In the genomic region with DNA sequence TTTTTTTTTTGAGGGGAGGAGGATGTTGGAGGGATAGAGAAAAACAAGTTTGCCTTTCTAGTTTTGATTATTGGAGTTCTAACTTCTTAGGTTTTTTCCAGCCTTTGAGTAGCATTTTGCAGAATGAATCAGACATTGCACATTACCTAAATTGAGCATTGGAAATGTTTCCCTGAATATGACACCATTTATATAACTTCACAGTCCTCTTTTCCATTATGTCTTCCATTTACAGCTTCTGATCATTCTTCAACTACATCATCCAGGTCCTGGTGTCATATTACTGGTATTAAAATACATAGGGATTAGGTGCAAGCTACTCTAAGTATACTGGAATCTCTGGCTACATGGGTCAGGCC, we compare ENCODE assay signal across 1 cellular context.
TF ChIP-seq lines count a peak whose summit lies in the region.

No MANE protein-coding gene starts in this region.

TF ChIP-seq in HEK293, 187 proteins besides CTCF, POLR2A, EP300 and RAD21 (continued from another document):
- TF ChIP-seq, protein P1, sequence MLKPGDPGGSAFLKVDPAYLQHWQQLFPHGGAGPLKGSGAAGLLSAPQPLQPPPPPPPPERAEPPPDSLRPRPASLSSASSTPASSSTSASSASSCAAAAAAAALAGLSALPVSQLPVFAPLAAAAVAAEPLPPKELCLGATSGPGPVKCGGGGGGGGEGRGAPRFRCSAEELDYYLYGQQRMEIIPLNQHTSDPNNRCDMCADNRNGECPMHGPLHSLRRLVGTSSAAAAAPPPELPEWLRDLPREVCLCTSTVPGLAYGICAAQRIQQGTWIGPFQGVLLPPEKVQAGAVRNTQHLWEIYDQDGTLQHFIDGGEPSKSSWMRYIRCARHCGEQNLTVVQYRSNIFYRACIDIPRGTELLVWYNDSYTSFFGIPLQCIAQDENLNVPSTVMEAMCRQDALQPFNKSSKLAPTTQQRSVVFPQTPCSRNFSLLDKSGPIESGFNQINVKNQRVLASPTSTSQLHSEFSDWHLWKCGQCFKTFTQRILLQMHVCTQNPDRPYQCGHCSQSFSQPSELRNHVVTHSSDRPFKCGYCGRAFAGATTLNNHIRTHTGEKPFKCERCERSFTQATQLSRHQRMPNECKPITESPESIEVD (tag by site-specific recombination; IDR thresholded peaks at IDR 0.05): peak; percentile 38; the same call in 1 of the 2 replicates
- TF ChIP-seq ZNF335 (tag by site-specific recombination; conservative IDR thresholded peaks at IDR 0.05) (no peak), OSR2 (tag by site-specific recombination; IDR thresholded peaks at IDR 0.05) (peak; percentile 35)
- TF ChIP-seq, protein P2, sequence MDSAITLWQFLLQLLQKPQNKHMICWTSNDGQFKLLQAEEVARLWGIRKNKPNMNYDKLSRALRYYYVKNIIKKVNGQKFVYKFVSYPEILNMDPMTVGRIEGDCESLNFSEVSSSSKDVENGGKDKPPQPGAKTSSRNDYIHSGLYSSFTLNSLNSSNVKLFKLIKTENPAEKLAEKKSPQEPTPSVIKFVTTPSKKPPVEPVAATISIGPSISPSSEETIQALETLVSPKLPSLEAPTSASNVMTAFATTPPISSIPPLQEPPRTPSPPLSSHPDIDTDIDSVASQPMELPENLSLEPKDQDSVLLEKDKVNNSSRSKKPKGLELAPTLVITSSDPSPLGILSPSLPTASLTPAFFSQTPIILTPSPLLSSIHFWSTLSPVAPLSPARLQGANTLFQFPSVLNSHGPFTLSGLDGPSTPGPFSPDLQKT (IDR thresholded peaks at IDR 0.05; ENCODE audit: borderline replicate concordance, low read depth, low read length): no peak
- TF ChIP-seq, protein P3, sequence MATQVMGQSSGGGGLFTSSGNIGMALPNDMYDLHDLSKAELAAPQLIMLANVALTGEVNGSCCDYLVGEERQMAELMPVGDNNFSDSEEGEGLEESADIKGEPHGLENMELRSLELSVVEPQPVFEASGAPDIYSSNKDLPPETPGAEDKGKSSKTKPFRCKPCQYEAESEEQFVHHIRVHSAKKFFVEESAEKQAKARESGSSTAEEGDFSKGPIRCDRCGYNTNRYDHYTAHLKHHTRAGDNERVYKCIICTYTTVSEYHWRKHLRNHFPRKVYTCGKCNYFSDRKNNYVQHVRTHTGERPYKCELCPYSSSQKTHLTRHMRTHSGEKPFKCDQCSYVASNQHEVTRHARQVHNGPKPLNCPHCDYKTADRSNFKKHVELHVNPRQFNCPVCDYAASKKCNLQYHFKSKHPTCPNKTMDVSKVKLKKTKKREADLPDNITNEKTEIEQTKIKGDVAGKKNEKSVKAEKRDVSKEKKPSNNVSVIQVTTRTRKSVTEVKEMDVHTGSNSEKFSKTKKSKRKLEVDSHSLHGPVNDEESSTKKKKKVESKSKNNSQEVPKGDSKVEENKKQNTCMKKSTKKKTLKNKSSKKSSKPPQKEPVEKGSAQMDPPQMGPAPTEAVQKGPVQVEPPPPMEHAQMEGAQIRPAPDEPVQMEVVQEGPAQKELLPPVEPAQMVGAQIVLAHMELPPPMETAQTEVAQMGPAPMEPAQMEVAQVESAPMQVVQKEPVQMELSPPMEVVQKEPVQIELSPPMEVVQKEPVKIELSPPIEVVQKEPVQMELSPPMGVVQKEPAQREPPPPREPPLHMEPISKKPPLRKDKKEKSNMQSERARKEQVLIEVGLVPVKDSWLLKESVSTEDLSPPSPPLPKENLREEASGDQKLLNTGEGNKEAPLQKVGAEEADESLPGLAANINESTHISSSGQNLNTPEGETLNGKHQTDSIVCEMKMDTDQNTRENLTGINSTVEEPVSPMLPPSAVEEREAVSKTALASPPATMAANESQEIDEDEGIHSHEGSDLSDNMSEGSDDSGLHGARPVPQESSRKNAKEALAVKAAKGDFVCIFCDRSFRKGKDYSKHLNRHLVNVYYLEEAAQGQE (tag by site-specific recombination; IDR thresholded peaks at IDR 0.05): no peak
